Comparison of ENCODE assay signal across 8 cellular contexts in genomic region chr10:30384791-30385201, GRCh38. TPM values are rescaled to one million over a fixed set of nuclear protein-coding genes. Genes with fewer than 3 reads are reported as not detected.
DNase-seq lines count a peak whose midpoint lies in the region.

No MANE protein-coding gene starts in this region.

- no peaks in the 10 kb centered on the region for H3K9me3 ChIP-seq in trophoblast cell (ENCODE audit: insufficient read depth, low read depth, low read length)

- H4K12ac ChIP-seq in trophoblast cell (ENCODE audit: low read depth, low read length) = no peak overlapping the region

- no peaks in the 10 kb centered on the region for H3K79me2 ChIP-seq in trophoblast cell (ENCODE audit: control insufficient read depth, insufficient read depth, low read length, poor library complexity)

- DNase-seq in NCI-H2227 (lab: John Stamatoyannopoulos, UW; ENCODE audit: unreplicated experiment) (peak; percentile 44), NCI-H2227 treated with DMSO at 0.1 percent for 48 hours (lab: John Stamatoyannopoulos, UW) (no peak), M059J (ENCODE audit: low read depth) (peak; percentile 24), astrocyte of the hippocampus (ENCODE audit: low read depth, low spot score) (peak; percentile 58), lung microvascular endothelial cell (ENCODE audit: low read depth in 2 of 2) (peak; percentile 13 to 33), trophoblast cell (no peak), DMS153 treated with DMSO at 0.1 percent for 48 hours (lab: John Stamatoyannopoulos, UW; ENCODE audit: unreplicated experiment) (no peak), cerebellar nuclear complex (lab: John Stamatoyannopoulos, UW) (no peak)

- H2BK12ac ChIP-seq in trophoblast cell (ENCODE audit: low read length) = no peak overlapping the region

- H3K27me3 ChIP-seq in trophoblast cell (ENCODE audit: insufficient read depth, low read length) = no peaks in the 10 kb centered on the region

- H2BK5ac ChIP-seq in trophoblast cell (ENCODE audit: low read depth, low read length, poor library complexity) = no peak overlapping the region

- no peak overlapping the region for H2AFZ ChIP-seq in trophoblast cell (ENCODE audit: insufficient read depth, low read length, poor library complexity)

- H3K4me3 ChIP-seq in trophoblast cell (ENCODE audit: low read depth, low read length) = no peak overlapping the region

- H3K79me1 ChIP-seq in trophoblast cell (ENCODE audit: low read length) = no peaks in the 10 kb centered on the region

- no peak overlapping the region for H2AK5ac ChIP-seq in trophoblast cell (ENCODE audit: low read length)

- no peak overlapping the region for H3K18ac ChIP-seq in trophoblast cell (ENCODE audit: low read length)

- no peak overlapping the region for H3K4ac ChIP-seq in trophoblast cell (ENCODE audit: low read depth, low read length)

- no peak overlapping the region for H3K9ac ChIP-seq in trophoblast cell (ENCODE audit: low read length)

- WGBS in trophoblast cell (ENCODE audit: extremely low coverage, insufficient coverage, insufficient read length) = no CpG with 5 or more reads among the region's 9 CpGs

- no peak overlapping the region for H3K14ac ChIP-seq in trophoblast cell (ENCODE audit: low read length)

- H2BK120ac ChIP-seq in trophoblast cell (ENCODE audit: insufficient read depth, low read length, poor library complexity) = no peak overlapping the region

- no peak overlapping the region for H3K4me2 ChIP-seq in trophoblast cell (ENCODE audit: low read length)

- H3K27ac ChIP-seq in trophoblast cell (ENCODE audit: low read depth, low read length) = no peak overlapping the region

- H4K91ac ChIP-seq in trophoblast cell (ENCODE audit: low read depth, low read length) = no peak overlapping the region

- H4K8ac ChIP-seq in trophoblast cell (ENCODE audit: low read depth, low read length) = no peak overlapping the region

- H3K36me3 ChIP-seq in trophoblast cell (ENCODE audit: control insufficient read depth in 1 of 2, insufficient read depth in 2 of 2, low read length in 2 of 2) = no peaks in the 10 kb centered on the region

- no peaks in the 10 kb centered on the region for H3K4me1 ChIP-seq in trophoblast cell (ENCODE audit: control insufficient read depth in 1 of 2, insufficient read depth in 2 of 2, low read length in 2 of 2)

- no peak overlapping the region for H3K23ac ChIP-seq in trophoblast cell (ENCODE audit: low read length)

RNA-seq across cellular contexts. Expression of gene MTPAP, which starts 35.7 kb away (rescaled TPM):
- total RNA-seq in M059J (2014; rRNA removed; shearing (Covaris generic)) = 6.5 and 9.5 TPM in 2 replicates
- 7.4 and 9.3 TPM in 2 replicates for total RNA-seq in lung microvascular endothelial cell
- 15.0 and 15.7 TPM in 2 replicates for polyA plus RNA-seq in trophoblast cell (2013)

RNA-seq across cellular contexts. Expression of gene MAP3K8, which starts 49.2 kb away (rescaled TPM):
- total RNA-seq in M059J (2014; rRNA removed; shearing (Covaris generic)) = 0.76 and 3.3 TPM in 2 replicates
- total RNA-seq in lung microvascular endothelial cell = 2.6 and 5.0 TPM in 2 replicates
- 42.6 and 49.1 TPM in 2 replicates for polyA plus RNA-seq in trophoblast cell (2013)

Comparison
In these comparisons a context has a peak if more than half of its experiments do, and no peak if none do; other contexts are left out.
1. DNase-seq: peak in NCI-H2227 (single experiment), M059J (single experiment), astrocyte of the hippocampus (single experiment) and lung microvascular endothelial cell (2 of 2); none in NCI-H2227 treated with DMSO at 0.1 percent for 48 hours (single experiment), trophoblast cell (0 of 2), DMS153 treated with DMSO at 0.1 percent for 48 hours (single experiment) and cerebellar nuclear complex (0 of 2).